8 cellular contexts compared by ENCODE assay signal in genomic region chr1:112674440-112674985, GRCh38. TPM values are rescaled to one million over a fixed set of nuclear protein-coding genes. Genes with fewer than 3 reads are reported as not detected.
DNase-seq lines count a peak whose midpoint lies in the region; ATAC-seq and TF ChIP-seq lines count a peak whose summit lies in the region.

Gene MOV10 (plus strand): TSS chr1:112674659. CDS start chr1:112674913, 254 bp downstream.

- peaks cover 6% of the 10 kb centered on the region for H3K36me3 Mint-ChIP-seq in neural crest cell (ENCODE audit: low read depth)

- ATAC-seq in GM21526 (IDR thresholded peaks at IDR 0.05; ENCODE audit: low FRiP score, unreplicated experiment) = peak; percentile 51

- H3K9me3 Mint-ChIP-seq in neural crest cell = no peaks in the 10 kb centered on the region

- TF ChIP-seq EP300 in Ishikawa (IDR thresholded peaks at IDR 0.05; ENCODE audit: borderline replicate concordance) = no peak

- H3K27ac ChIP-seq in RWPE1 = peak within 1 kb of the TSS; percentile 88
- peak within 1 kb of the TSS; percentile 82 for H3K27ac ChIP-seq in substantia nigra (ENCODE audit: low read depth, low read length, poor library complexity, severe bottlenecking)

- TF ChIP-seq CTCF in RWPE1 (conservative IDR thresholded peaks at IDR 0.05; ENCODE audit: low read depth) (no peak), neural crest cell (conservative IDR thresholded peaks at IDR 0.05) (no peak)

- H3K4me3 Mint-ChIP-seq in neural crest cell = peak within 1 kb of the TSS; percentile 97

- POLR2A ChIA-PET in RWPE1 (lab: Yijun Ruan, JAX; ENCODE audit: low non-redundant PET) = interaction anchor here (0.7 to 1.5 kb wide), 6 partner anchors 24 to 173 kb away, joined by 3 to 9 read pairs (median 4); partner anchors contain the start of gene RHOC

- TF ChIP-seq RAD21 in Ishikawa (IDR thresholded peaks at IDR 0.05; ENCODE audit: low read depth) = no peak

- peak within 1 kb of the TSS; percentile 92 for H3K27ac Mint-ChIP-seq in neural crest cell (ENCODE audit: unreplicated experiment)

- H3K27me3 Mint-ChIP-seq in neural crest cell (ENCODE audit: low read depth) = no peaks in the 10 kb centered on the region

- peak; percentile 63 for DNase-seq in COR-L47 (lab: John Stamatoyannopoulos, UW)
- peak; percentile 77 for DNase-seq in RWPE1 (ENCODE audit: low spot score)
- peak; percentile 81 for DNase-seq in activated effector memory CD4-positive, alpha-beta T cell treated with anti-CD3 and anti-CD28 coated beads, Interleukin-2, amount 50 U/mL, for 16 hours
- peak; percentile 66 for DNase-seq in fibroblast of the conjunctiva (ENCODE audit: low read depth)
- peak; percentile 53 for DNase-seq in neural crest cell (ENCODE audit: low read depth, low spot score)
- DNase-seq in substantia nigra (lab: John Stamatoyannopoulos, UW) = peak in 34 of 49 donors; percentile 24 to 77 (median 61)

- CTCF ChIA-PET in RWPE1 (lab: Yijun Ruan, JAX) = interaction anchor here (0.7 to 1.0 kb wide), 3 partner anchors 33 to 173 kb away, joined by 3 to 5 read pairs (median 5); no protein-coding TSS in a partner anchor

- H3K4me1 Mint-ChIP-seq in neural crest cell = peaks cover 35% of the 10 kb centered on the region

TF ChIP-seq in Ishikawa, 13 proteins besides CTCF, POLR2A, EP300 and RAD21:
- TF ChIP-seq TEAD4 (IDR thresholded peaks at IDR 0.05) (no peak), MAX (IDR thresholded peaks at IDR 0.05) (peak; percentile 14; the same call in 1 of the 2 replicates), REST (IDR thresholded peaks at IDR 0.05; ENCODE audit: low read depth) (no peak), USF1 (IDR thresholded peaks at IDR 0.05) (no peak), YY1 (IDR thresholded peaks at IDR 0.05; ENCODE audit: low read depth) (no peak), TAF1 (IDR thresholded peaks at IDR 0.05; ENCODE audit: low read depth) (peak; percentile 58), ZBTB7A (IDR thresholded peaks at IDR 0.05; ENCODE audit: low read depth) (peak; percentile 97), FOXM1 (IDR thresholded peaks at IDR 0.05; ENCODE audit: borderline replicate concordance, low read depth) (no peak), NFIC (IDR thresholded peaks at IDR 0.05) (peak; percentile 71)

RNA-seq across cellular contexts. Expression of gene MOV10, which starts in this region (rescaled TPM):
- total RNA-seq in neural crest cell = 74.9 and 77.2 TPM in 2 replicates

Comparison
In these comparisons a context has a peak if more than half of its experiments do, and no peak if none do; other contexts are left out.
1. Peak in every context shown above with its lines: DNase-seq, ATAC-seq and H3K27ac ChIP-seq.